ENCODE assay signal across 25 cellular contexts in genomic region chr2:29900971-29901633, GRCh38. TPM values are rescaled to one million over a fixed set of nuclear protein-coding genes. Genes with fewer than 3 reads are reported as not detected.
"Had no signal": no experiment of that assay in that cellular context is flagged by ENCODE, and none has a peak within 500 bp of the region (broad histone marks: within the 10 kb centered on the region; RNA-seq: fewer than 3 reads in every experiment).

No MANE protein-coding gene starts in this region.

- DNase-seq: activated CD4-positive, alpha-beta memory T cell treated with anti-CD3 and anti-CD28 coated beads for 36 hours; activated CD4-positive, alpha-beta T cell treated with anti-CD3 and anti-CD28 coated beads, Interleukin-2, amount 10 ng/mL, durations not matched to agents 7 days and 5 days; activated CD4-positive, CD25-positive, alpha-beta regulatory T cell; activated CD8-positive, alpha-beta memory T cell treated with anti-CD3 and anti-CD28 coated beads for 24 hours; activated gamma-delta T cell treated with Interleukin-2 at 50 U/mL for 16 hours; activated naive CD4-positive, alpha-beta T cell treated with anti-CD3 and anti-CD28 coated beads, Interleukin-2, amount 10 ng/mL, durations not matched to agents 7 days and 5 days; activated naive CD8-positive, alpha-beta T cell treated with anti-CD3 and anti-CD28 coated beads for 36 hours; activated T-cell treated with anti-CD3 and anti-CD28 coated beads, Interleukin-2, amount 50 U/mL, for 48 hours; caudate nucleus; NCI-H1092; NCI-H1417; NCI-H1930; NCI-H2171 treated with DMSO at 0.1 percent for 48 hours; NCI-H226; NCI-H526 treated with DMSO at 0.1 percent for 48 hours; NCI-H82; RPMI8226; T-cell; T-helper 2 cell; T1000 had no signal

- H3K9me3 Mint-ChIP-seq: activated CD4-positive, alpha-beta memory T cell treated with anti-CD3 and anti-CD28 coated beads for 36 hours; activated CD4-positive, alpha-beta T cell treated with anti-CD3 and anti-CD28 coated beads, Interleukin-2, amount 10 ng/mL, durations not matched to agents 7 days and 5 days; activated naive CD4-positive, alpha-beta T cell treated with anti-CD3 and anti-CD28 coated beads, Interleukin-2, amount 10 ng/mL, durations not matched to agents 7 days and 5 days; activated naive CD8-positive, alpha-beta T cell treated with anti-CD3 and anti-CD28 coated beads for 36 hours; activated T-helper 17 cell treated with anti-CD3 and anti-CD28 coated beads, Interleukin-2, amount 50 U/mL, for 72 hours; T-cell had no signal

- H3K4me2 ChIP-seq: KMS-11 had no signal

- H3K4me1 Mint-ChIP-seq: activated CD4-positive, alpha-beta T cell treated with anti-CD3 and anti-CD28 coated beads, Interleukin-2, amount 10 ng/mL, durations not matched to agents 7 days and 5 days; activated naive CD4-positive, alpha-beta T cell treated with anti-CD3 and anti-CD28 coated beads, Interleukin-2, amount 10 ng/mL, durations not matched to agents 7 days and 5 days; activated naive CD8-positive, alpha-beta T cell treated with anti-CD3 and anti-CD28 coated beads for 36 hours; activated T-helper 17 cell treated with anti-CD3 and anti-CD28 coated beads, Interleukin-2, amount 50 U/mL, for 72 hours; T-cell had no signal

- H3K4me3 Mint-ChIP-seq: activated CD4-positive, alpha-beta memory T cell treated with anti-CD3 and anti-CD28 coated beads for 36 hours; activated CD4-positive, alpha-beta T cell treated with anti-CD3 and anti-CD28 coated beads, Interleukin-2, amount 10 ng/mL, durations not matched to agents 7 days and 5 days; activated naive CD4-positive, alpha-beta T cell treated with anti-CD3 and anti-CD28 coated beads, Interleukin-2, amount 10 ng/mL, durations not matched to agents 7 days and 5 days; activated naive CD8-positive, alpha-beta T cell treated with anti-CD3 and anti-CD28 coated beads for 36 hours; activated T-helper 17 cell treated with anti-CD3 and anti-CD28 coated beads, Interleukin-2, amount 50 U/mL, for 72 hours; T-cell had no signal

- H3K27ac ChIP-seq: KMS-11, SK-N-MC had no signal

- ATAC-seq: activated T-helper 17 cell treated with anti-CD3 and anti-CD28 coated beads, Interleukin-2, amount 50 U/mL, for 72 hours; Panc1; Right ventricle myocardium inferior; T-cell had no signal

- H3K36me3 Mint-ChIP-seq: activated CD4-positive, alpha-beta memory T cell treated with anti-CD3 and anti-CD28 coated beads for 36 hours; activated naive CD4-positive, alpha-beta T cell treated with anti-CD3 and anti-CD28 coated beads, Interleukin-2, amount 10 ng/mL, durations not matched to agents 7 days and 5 days; activated naive CD8-positive, alpha-beta T cell treated with anti-CD3 and anti-CD28 coated beads for 36 hours; T-cell had no signal

- H3K27ac Mint-ChIP-seq: activated CD4-positive, alpha-beta memory T cell treated with anti-CD3 and anti-CD28 coated beads for 36 hours; activated CD4-positive, alpha-beta T cell treated with anti-CD3 and anti-CD28 coated beads, Interleukin-2, amount 10 ng/mL, durations not matched to agents 7 days and 5 days; activated naive CD4-positive, alpha-beta T cell treated with anti-CD3 and anti-CD28 coated beads, Interleukin-2, amount 10 ng/mL, durations not matched to agents 7 days and 5 days; activated naive CD8-positive, alpha-beta T cell treated with anti-CD3 and anti-CD28 coated beads for 36 hours; activated T-helper 17 cell treated with anti-CD3 and anti-CD28 coated beads, Interleukin-2, amount 50 U/mL, for 72 hours; T-cell had no signal

- H3K4me3 ChIP-seq: SK-N-MC had no signal

RNA-seq across cellular contexts. Expression of gene ALK, which starts 20.3 kb away (rescaled TPM):
- total RNA-seq: activated CD4-positive, alpha-beta memory T cell treated with anti-CD3 and anti-CD28 coated beads for 36 hours; activated CD4-positive, alpha-beta T cell treated with anti-CD3 and anti-CD28 coated beads, Interleukin-2, amount 10 ng/mL, durations not matched to agents 7 days and 5 days; activated naive CD8-positive, alpha-beta T cell treated with anti-CD3 and anti-CD28 coated beads for 36 hours; activated T-helper 17 cell treated with anti-CD3 and anti-CD28 coated beads, Interleukin-2, amount 50 U/mL, for 72 hours; T-cell had no signal
